In genomic region chr1:28044399-28044798, GRCh38 we compare ENCODE assay signal across 18 cellular contexts. TPM values are rescaled to one million over a fixed set of nuclear protein-coding genes. Genes with fewer than 3 reads are reported as not detected.
A peak's percentile ranks its signal among the peaks of the same experiment; 100 is the strongest.
DNase-seq lines count a peak whose midpoint lies in the region; ATAC-seq, FAIRE-seq and TF ChIP-seq lines count a peak whose summit lies in the region.
"Had no signal": no experiment of that assay in that cellular context is flagged by ENCODE, and none has a peak within 500 bp of the region (broad histone marks: within the 10 kb centered on the region; RNA-seq: fewer than 3 reads in every experiment).

No MANE protein-coding gene starts in this region.

- no peak overlapping the region for H4K91ac ChIP-seq in IMR-90 (ENCODE audit: insufficient read depth, low read depth, low read length)

- H3K4me1 ChIP-seq in HepG2 (ENCODE audit: insufficient read depth, low read length) (no peaks in the 10 kb centered on the region), right lobe of liver (no peaks in the 10 kb centered on the region), IMR-90 (ENCODE audit: control insufficient read depth, insufficient read depth, low read length) (peaks cover 2% of the 10 kb centered on the region; the same call in 1 of the 2 replicates), spleen (peaks cover 0 to 7% (median 0%) of the 10 kb centered on the region in 6 donors), esophagus squamous epithelium (no peaks in the 10 kb centered on the region)

- no peak overlapping the region for H2BK20ac ChIP-seq in IMR-90 (ENCODE audit: low read depth, low read length)

- POLR2A ChIA-PET in HepG2 (lab: Yijun Ruan, JAX): no interaction called here
- POLR2A ChIA-PET in IMR-90 (lab: Charles Lee; ENCODE audit: unreplicated experiment): no interaction called here

- TF ChIP-seq RAD21 in HepG2 (CRISPR knock-in tag; IDR thresholded peaks at IDR 0.05) (no peak), IMR-90 (IDR thresholded peaks at IDR 0.05; ENCODE audit: low read length) (no peak)

- BruUV-seq in HepG2 (replicated peaks; lab: Mats Ljungman, UMichigan) (no TSS peak), IMR-90 (replicated peaks; lab: Mats Ljungman, UMichigan) (no TSS peak)

- H3K79me2 ChIP-seq in HepG2 (ENCODE audit: insufficient read depth, low read length): no peaks in the 10 kb centered on the region

- H2BK5ac ChIP-seq in IMR-90 (ENCODE audit: low read depth, low read length, poor library complexity, severe bottlenecking): no peak overlapping the region

- CTCF ChIA-PET in HepG2 (lab: Yijun Ruan, JAX; ENCODE audit: low intra/inter-chr PET ratio, low total read pairs): no interaction called here
- CTCF ChIA-PET in IMR-90 (lab: Yijun Ruan, JAX): no interaction called here

- no peak overlapping the region for H4K5ac ChIP-seq in IMR-90 (ENCODE audit: low read depth, low read length)

- H4K20me1 ChIP-seq in HepG2 (ENCODE audit: insufficient read depth, low read length) (no peaks in the 10 kb centered on the region), IMR-90 (ENCODE audit: insufficient read depth, low read length) (no peaks in the 10 kb centered on the region; the same call in 1 of the 2 replicates)

- no peak overlapping the region for H2AK5ac ChIP-seq in IMR-90 (ENCODE audit: low read depth, low read length)

- no peak overlapping the region for H3K4ac ChIP-seq in IMR-90 (ENCODE audit: low read depth, low read length)

- ATAC-seq in HepG2: no peak
- ATAC-seq in right lobe of liver: no peak
- ATAC-seq in IMR-90 (ENCODE audit: low read depth): no peak

- FAIRE-seq in HepG2 (lab: Jason Lieb, UNC): no peak
- FAIRE-seq: GM19239, H1 had no signal

- no peak overlapping the region for H3K56ac ChIP-seq in IMR-90 (ENCODE audit: extremely low read depth, insufficient read depth, low read length)

- H3K9ac ChIP-seq in HepG2 (ENCODE audit: insufficient read depth, low read depth, low read length) (no peak overlapping the region), IMR-90 (ENCODE audit: low read depth, low read length) (no peak overlapping the region)
- H3K9ac ChIP-seq: GM23248 had no signal

- H3K18ac ChIP-seq in IMR-90 (ENCODE audit: low read depth, low read length): no peak overlapping the region

- TF ChIP-seq EP300 in HepG2 (IDR thresholded peaks at IDR 0.05; ENCODE audit: low read depth in 2 of 2, low read length in 2 of 2): no peak
- no peak for TF ChIP-seq EP300 in HepG2 (CRISPR knock-in tag; IDR thresholded peaks at IDR 0.05; ENCODE audit: borderline replicate concordance)

- H4K8ac ChIP-seq in IMR-90 (ENCODE audit: low read depth in 2 of 2, low read length in 2 of 2): no peak overlapping the region

- H3K27me3 ChIP-seq in HepG2 (ENCODE audit: control insufficient read depth in 1 of 2, insufficient read depth in 2 of 2, low read length in 2 of 2) (no peaks in the 10 kb centered on the region), right lobe of liver (no peaks in the 10 kb centered on the region), IMR-90 (ENCODE audit: control insufficient read depth, insufficient read depth, low read length) (no peaks in the 10 kb centered on the region), spleen (replicated peaks in 1 of 7) (no peaks in the 10 kb centered on the region), esophagus squamous epithelium (no peaks in the 10 kb centered on the region)

- TF ChIP-seq CTCF in HepG2 (CRISPR knock-in tag; IDR thresholded peaks at IDR 0.05): no peak
- no peak for TF ChIP-seq CTCF in right lobe of liver (IDR thresholded peaks at IDR 0.05)
- no peak for TF ChIP-seq CTCF in IMR-90 (conservative IDR thresholded peaks at IDR 0.05; ENCODE audit: low read depth, low read length)
- TF ChIP-seq CTCF in spleen (IDR thresholded peaks at IDR 0.05 in 8 of 11, conservative IDR thresholded peaks at IDR 0.05 in 3 of 11): no peak
- TF ChIP-seq CTCF in esophagus squamous epithelium (IDR thresholded peaks at IDR 0.05): no peak

- in situ Hi-C loops in HepG2 (cut with HindIII; ENCODE audit: extremely low pct_ligation_motif_present, low pct_unique_long_range_greater_than_20kb) (no loop called here), IMR-90 (cut with MboI; ENCODE audit: low sequenced_read_pairs) (no loop called here)

- H3K4me3 ChIP-seq in HepG2 (replicated peaks in 1 of 3; ENCODE audit: insufficient read depth in 1 of 3, low read depth in 2 of 3, low read length in 3 of 3) (no peak overlapping the region), right lobe of liver (no peak overlapping the region), IMR-90 (ENCODE audit: insufficient read depth, low read depth, low read length) (no peak overlapping the region), spleen (no peak overlapping the region), esophagus squamous epithelium (no peak overlapping the region)
- H3K4me3 ChIP-seq: GM23248 had no signal

- H2BK15ac ChIP-seq in IMR-90 (ENCODE audit: low read depth, low read length): no peak overlapping the region

- no peak overlapping the region for H2AK9ac ChIP-seq in IMR-90 (replicated peaks; ENCODE audit: low read depth, low read length, poor library complexity)

- H3K9me3 ChIP-seq in HepG2 (ENCODE audit: low read length) (no peaks in the 10 kb centered on the region), right lobe of liver (no peaks in the 10 kb centered on the region), IMR-90 (ENCODE audit: control insufficient read depth, insufficient read depth, low read length) (no peaks in the 10 kb centered on the region), spleen (no peaks in the 10 kb centered on the region), esophagus squamous epithelium (no peaks in the 10 kb centered on the region)

- intact Hi-C loops in HepG2 (cut with micrococcal nuclease; ENCODE audit: unreplicated experiment): no loop called here
- intact Hi-C loops in right lobe of liver (cut with DNase I): no loop called here
- intact Hi-C loops in IMR-90 (cut with micrococcal nuclease): no loop called here
- intact Hi-C loops in spleen (cut with DNase I; ENCODE audit: low total_unique reads): no loop called here
- intact Hi-C loops in esophagus squamous epithelium (cut with DNase I): no loop called here

- H3K23ac ChIP-seq in IMR-90 (ENCODE audit: low read depth, low read length): no peak overlapping the region; the same call in 1 of the 2 replicates

- H3K14ac ChIP-seq in IMR-90 (replicated peaks; ENCODE audit: low read depth, low read length): no peak overlapping the region

- no peak overlapping the region for H3K27ac ChIP-seq in HepG2 (ENCODE audit: extremely low read length, insufficient read depth, low read length)
- no peak overlapping the region for H3K27ac ChIP-seq in right lobe of liver
- no peak overlapping the region for H3K27ac ChIP-seq in IMR-90 (ENCODE audit: insufficient read depth, low read length)
- peak overlapping the region in 5 of 8 donors; percentile 14 to 60 (median 50) for H3K27ac ChIP-seq in spleen
- no peak overlapping the region for H3K27ac ChIP-seq in esophagus squamous epithelium
- H3K27ac ChIP-seq: GM23248 had no signal

- dilution Hi-C loops in IMR-90 (cut with HindIII; ENCODE audit: low sequenced_read_pairs, unreplicated experiment): no loop called here

- H2BK120ac ChIP-seq in IMR-90 (ENCODE audit: low read depth, low read length): no peak overlapping the region

- no peak for TF ChIP-seq POLR2A in HepG2 (IDR thresholded peaks at IDR 0.05; ENCODE audit: insufficient read depth in 1 of 2, low read depth in 2 of 2, low read length in 2 of 2)
- no peak for TF ChIP-seq POLR2A in right lobe of liver (IDR thresholded peaks at IDR 0.05)
- no peak for TF ChIP-seq POLR2A in IMR-90 (IDR thresholded peaks at IDR 0.05; ENCODE audit: low read depth, low read length)
- TF ChIP-seq POLR2A in spleen (IDR thresholded peaks at IDR 0.05): no peak
- TF ChIP-seq POLR2A in esophagus squamous epithelium (IDR thresholded peaks at IDR 0.05): no peak

- H2AFZ ChIP-seq in HepG2 (ENCODE audit: low read length): no peak overlapping the region
- no peak overlapping the region for H2AFZ ChIP-seq in IMR-90 (replicated peaks; ENCODE audit: low read length, poor library complexity)
- H2AFZ ChIP-seq: GM23248 had no signal

- WGBS in HepG2 (ENCODE audit: low lambda C conversion rate): 93% methylated on average over 1 of the region's 1 CpG
- 100% methylated on average over 1 of the region's 1 CpG for WGBS in right lobe of liver (ENCODE audit: insufficient coverage, low coverage, low lambda C conversion rate, missing lambda C conversion rate)
- WGBS in IMR-90 (ENCODE audit: extremely low coverage in 2 of 2, insufficient read length in 1 of 2), 2 experiments: no CpG with 5 or more reads among the region's 1 CpG
- 92 to 100% (median 98%) methylated on average over 1 of the region's 1 CpG for WGBS in spleen, 5 donors
- 97 to 100% methylated on average over 1 of the region's 1 CpG for WGBS in esophagus squamous epithelium, 2 donors

- H3K36me3 ChIP-seq in HepG2 (replicated peaks in 1 of 2; ENCODE audit: control insufficient read depth in 1 of 2, insufficient read depth in 2 of 2, low read length in 2 of 2) (peaks cover 5 to 10% of the 10 kb centered on the region in 2 experiments; a peak in 4 of 5 replicates), right lobe of liver (peaks cover 0 to 9% (median 3%) of the 10 kb centered on the region in 4 donors), IMR-90 (ENCODE audit: control insufficient read depth, insufficient read depth, low read length) (peaks cover 7% of the 10 kb centered on the region), spleen (peaks cover 0 to 78% (median 30%) of the 10 kb centered on the region in 6 donors), esophagus squamous epithelium (peaks cover 5 to 78% (median 19%) of the 10 kb centered on the region in 3 donors)

- H3K4me2 ChIP-seq in HepG2 (ENCODE audit: low read depth, low read length) (no peak overlapping the region), IMR-90 (ENCODE audit: low read depth, low read length) (no peak overlapping the region)

- peaks cover 26% of the 10 kb centered on the region in 2 experiments for H3K79me1 ChIP-seq in IMR-90 (ENCODE audit: low read depth in 1 of 2, low read length in 2 of 2)

- no peak for DNase-seq in HepG2 (ENCODE audit: low spot score)
- no peak for DNase-seq in right lobe of liver
- no peak for DNase-seq in IMR-90
- DNase-seq in spleen: no peak
- no peak for DNase-seq in esophagus squamous epithelium (lab: John Stamatoyannopoulos, UW)
- no peak for DNase-seq in kidney tubule cell (ENCODE audit: low spot score)
- DNase-seq: 8988T; C1 segment of cervical spinal cord; Calu3; CD4-positive, alpha-beta memory T cell; COR-L47; DMS53; DMS79 treated with DMSO at 0.1 percent for 48 hours; GM23248; H7; HCEC 1CT had no signal

- no peaks in the 10 kb centered on the region for H3K9me1 ChIP-seq in IMR-90 (ENCODE audit: insufficient read depth, low read length)

RNA-seq across cellular contexts. Expression of gene EYA3, which starts 44.0 kb away (rescaled TPM):
- total RNA-seq in HepG2 (2016; rRNA removed; fragmentation: Illumina TruSeq; extraction: Trizol): 19.7 and 26.3 TPM in 2 replicates
- 9.5 and 9.6 TPM in 2 replicates for total RNA-seq in HepG2 (2016; cell fraction: cytosol; rRNA removed; fragmentation: Illumina TruSeq; extraction: Trizol; ENCODE audit: low read depth)
- total RNA-seq in HepG2 (2016; cell fraction: insoluble cytoplasmic fraction; rRNA removed; fragmentation: Illumina TruSeq; extraction: Trizol): 17.2 and 24.4 TPM in 2 replicates
- total RNA-seq in HepG2 (2016; cell fraction: membrane; rRNA removed; fragmentation: Illumina TruSeq; extraction: Trizol): 7.9 and 8.4 TPM in 2 replicates
- 15.7 and 18.2 TPM in 2 replicates for total RNA-seq in HepG2 (2016; cell fraction: nucleus; rRNA removed; fragmentation: Illumina TruSeq; extraction: Trizol)
- 12.2 and 13.9 TPM in 2 replicates for polyA plus RNA-seq in HepG2 (2011; rRNA removed)
- 5.6 and 7.2 TPM in 2 replicates for polyA plus RNA-seq in HepG2 (2011; cell fraction: cytosol; rRNA removed)
- 7.5 and 7.6 TPM in 2 replicates for polyA plus RNA-seq in HepG2 (2011; cell fraction: nucleus; rRNA removed)
- polyA plus RNA-seq in HepG2 (2012): 7.5 and 7.9 TPM in 2 replicates
- 0.67 and 1.0 TPM in 2 replicates for polyA plus RNA-seq in HepG2 (2016; cell fraction: cytosol; fragmentation: Illumina TruSeq; extraction: Trizol; ENCODE audit: low read depth)
- polyA plus RNA-seq in HepG2 (2016; cell fraction: insoluble cytoplasmic fraction; fragmentation: Illumina TruSeq; extraction: Trizol; ENCODE audit: low read depth): 11.7 and 12.0 TPM in 2 replicates
- polyA plus RNA-seq in HepG2 (2016; cell fraction: membrane; fragmentation: Illumina TruSeq; extraction: Trizol; ENCODE audit: low read depth): 1.4 and 1.6 TPM in 2 replicates
- 16.9 and 17.5 TPM in 2 replicates for polyA plus RNA-seq in HepG2 (2016; cell fraction: nucleus; fragmentation: Illumina TruSeq; extraction: Trizol; ENCODE audit: insufficient read depth, low read depth)
- 26.2 and 75.0 TPM in 2 replicates for polyA minus RNA-seq in HepG2 (2011; rRNA and poly(A)+ RNA removed; ENCODE audit: low replicate concordance)
- 11.7 and 13.3 TPM in 2 replicates for polyA minus RNA-seq in HepG2 (2011; cell fraction: cytosol; rRNA and poly(A)+ RNA removed)
- polyA minus RNA-seq in HepG2 (2011; cell fraction: nucleus; rRNA and poly(A)+ RNA removed): 20.0 and 20.3 TPM in 2 replicates
- total RNA-seq in right lobe of liver: 10 to 100 TPM in 1 of 6 experiments, 1 to 10 TPM in 5; 6.6 to 10.2 (median 7.3) TPM
- 14.4 and 17.6 TPM in 2 replicates for total RNA-seq in IMR-90 (2012; rRNA removed)
- polyA plus RNA-seq in IMR-90 (2012; rRNA removed): 7.9 and 9.1 TPM in 2 replicates
- polyA plus RNA-seq in IMR-90 (2012; cell fraction: cytosol; rRNA removed): 2.1 and 2.5 TPM in 2 replicates
- 4.8 and 20.3 TPM in 2 replicates for polyA plus RNA-seq in IMR-90 (2012; cell fraction: nucleus; rRNA removed; ENCODE audit: low replicate concordance)
- total RNA-seq in spleen: 10 to 100 TPM; 16.5 to 26.4 (median 21.8) TPM
- polyA plus RNA-seq in spleen: 1 to 10 TPM; 3.5 to 5.4 (median 3.6) TPM
- total RNA-seq in esophagus squamous epithelium: 10 to 100 TPM; 13.8 to 21.9 (median 15.8) TPM

Comparison
In these comparisons a context has a peak if more than half of its experiments do, and no peak if none do; other contexts are left out.
1. H3K27ac ChIP-seq: peak in spleen (5 of 8); none in HepG2 (single experiment), right lobe of liver (0 of 3), IMR-90 (single experiment) and esophagus squamous epithelium (0 of 4).